ENCODE assay signal across 23 cellular contexts in genomic region chr9:126459546-126459945, GRCh38.
"Had no signal": no experiment of that assay in that cellular context is flagged by ENCODE, and none has a peak within 500 bp of the region (broad histone marks: within the 10 kb centered on the region; RNA-seq: fewer than 3 reads in every experiment).

No MANE protein-coding gene starts in this region.

- H3K4me3 ChIP-seq: breast epithelium, gastroesophageal sphincter, hepatocyte, ovary, prostate gland, sigmoid colon, stomach, suprapubic skin, tibial nerve had no signal

- H3K36me3 ChIP-seq: breast epithelium, ovary, prostate gland, suprapubic skin had no signal

- H3K27me3 ChIP-seq: breast epithelium, gastroesophageal sphincter, hepatocyte, ovary, sigmoid colon, stomach, suprapubic skin, tibial nerve had no signal

- H3K9me3 ChIP-seq: breast epithelium, gastroesophageal sphincter, ovary, prostate gland, sigmoid colon, stomach, suprapubic skin, tibial nerve had no signal

- H2AFZ ChIP-seq: hepatocyte had no signal

- H3K27ac ChIP-seq: breast epithelium, gastroesophageal sphincter, hepatocyte, ovary, prostate gland, sigmoid colon, stomach, suprapubic skin had no signal

- H3K4me2 ChIP-seq: hepatocyte had no signal

- H3K79me2 ChIP-seq: hepatocyte had no signal

- DNase-seq: activated CD4-positive, alpha-beta T cell treated with anti-CD3 and anti-CD28 coated beads for 36 hours; activated CD4-positive, alpha-beta T cell treated with anti-CD3 and anti-CD28 coated beads, Interleukin-2, amount 50 U/mL, for 48 hours; activated CD4-positive, CD25-positive, alpha-beta regulatory T cell; activated gamma-delta T cell; activated naive CD4-positive, alpha-beta T cell treated with anti-CD3 and anti-CD28 coated beads, Interleukin-2, amount 10 ng/mL, durations not matched to agents 7 days and 5 days; activated naive CD8-positive, alpha-beta T cell treated with anti-CD3 and anti-CD28 coated beads, Interleukin-2, amount 50 U/mL, for 24 hours; left colon; mammary epithelial cell; naive B cell; nephron progenitor cell; retina; sigmoid colon; stimulated activated CD4-positive, alpha-beta T cell treated with anti-CD3 and anti-CD28 coated beads, Interleukin-1b, Interleukin-23, amount 100 ng/mL, for 48 hours; stimulated activated CD4-positive, alpha-beta T cell treated with anti-CD3 and anti-CD28 coated beads, Interleukin-4, amount 100 ng/mL, for 4 hours; stimulated activated naive B cell treated with anti-CD40 and anti-IgM and Interleukin-4, amounts not matched to agents 10 μg/mL and 1 μg/mL and 100 μg/mL, for 72 hours had no signal

- H3K4me1 ChIP-seq: breast epithelium, gastroesophageal sphincter, prostate gland had no signal
